14 cellular contexts compared by ENCODE assay signal in genomic region chr2:14558382-14558919, GRCh38.
"Had no signal": no experiment of that assay in that cellular context is flagged by ENCODE, and none has a peak within 500 bp of the region (broad histone marks: within the 10 kb centered on the region; RNA-seq: fewer than 3 reads in every experiment).

No MANE protein-coding gene starts in this region.

- H3K4me3 ChIP-seq: lung, upper lobe of right lung had no signal

- H3K4me3 Mint-ChIP-seq: activated CD8-positive, alpha-beta memory T cell treated with anti-CD3 and anti-CD28 coated beads, Interleukin-2, amount 10 ng/mL, durations not matched to agents 7 days and 5 days; activated naive CD8-positive, alpha-beta T cell treated with anti-CD3 and anti-CD28 coated beads for 36 hours; activated T-cell treated with anti-CD3 and anti-CD28 coated beads, Interleukin-2, amount 50 U/mL, for 24 hours; naive thymus-derived CD8-positive, alpha-beta T cell had no signal

- H3K27me3 Mint-ChIP-seq: activated CD8-positive, alpha-beta memory T cell treated with anti-CD3 and anti-CD28 coated beads, Interleukin-2, amount 10 ng/mL, durations not matched to agents 7 days and 5 days; activated naive CD8-positive, alpha-beta T cell treated with anti-CD3 and anti-CD28 coated beads for 36 hours; activated T-cell treated with anti-CD3 and anti-CD28 coated beads, Interleukin-2, amount 50 U/mL, for 24 hours had no signal

- H3K9me3 Mint-ChIP-seq: activated naive CD8-positive, alpha-beta T cell treated with anti-CD3 and anti-CD28 coated beads for 36 hours had no signal

- H3K9me3 ChIP-seq: upper lobe of right lung had no signal

- H3K36me3 Mint-ChIP-seq: activated CD8-positive, alpha-beta memory T cell treated with anti-CD3 and anti-CD28 coated beads, Interleukin-2, amount 10 ng/mL, durations not matched to agents 7 days and 5 days; activated naive CD8-positive, alpha-beta T cell treated with anti-CD3 and anti-CD28 coated beads for 36 hours; naive thymus-derived CD8-positive, alpha-beta T cell had no signal

- H3K27me3 ChIP-seq: upper lobe of right lung had no signal

- H3K27ac ChIP-seq: upper lobe of right lung had no signal

- H3K4me1 Mint-ChIP-seq: activated CD8-positive, alpha-beta memory T cell treated with anti-CD3 and anti-CD28 coated beads, Interleukin-2, amount 10 ng/mL, durations not matched to agents 7 days and 5 days; activated naive CD8-positive, alpha-beta T cell treated with anti-CD3 and anti-CD28 coated beads for 36 hours; naive thymus-derived CD8-positive, alpha-beta T cell had no signal

- DNase-seq: activated CD4-positive, alpha-beta T cell treated with anti-CD3 and anti-CD28 coated beads for 1 hour; activated CD4-positive, alpha-beta T cell treated with anti-CD3 and anti-CD28 coated beads, Interleukin-2, amount 50 U/mL, for 48 hours; activated CD8-positive, alpha-beta memory T cell treated with anti-CD3 and anti-CD28 coated beads, Interleukin-2, amount 10 ng/mL, durations not matched to agents 7 days and 5 days; activated effector memory CD4-positive, alpha-beta T cell treated with Interleukin-2 at 50 U/mL for 16 hours; activated naive CD8-positive, alpha-beta T cell treated with anti-CD3 and anti-CD28 coated beads for 36 hours; activated T-cell treated with anti-CD3 and anti-CD28 coated beads, Interleukin-2, amount 50 U/mL, for 24 hours; aorta; hippocampal formation; naive thymus-derived CD8-positive, alpha-beta T cell; right cardiac atrium; stimulated activated CD4-positive, alpha-beta T cell treated with anti-CD3 and anti-CD28 coated beads, Interleukin-1b, Interleukin-23, amount 100 ng/mL, for 48 hours; stimulated activated naive CD4-positive, alpha-beta T cell; upper lobe of right lung had no signal

- H3K36me3 ChIP-seq: upper lobe of right lung had no signal

- H3K27ac Mint-ChIP-seq: activated CD8-positive, alpha-beta memory T cell treated with anti-CD3 and anti-CD28 coated beads, Interleukin-2, amount 10 ng/mL, durations not matched to agents 7 days and 5 days; activated naive CD8-positive, alpha-beta T cell treated with anti-CD3 and anti-CD28 coated beads for 36 hours; activated T-cell treated with anti-CD3 and anti-CD28 coated beads, Interleukin-2, amount 50 U/mL, for 24 hours; naive thymus-derived CD8-positive, alpha-beta T cell had no signal

- ATAC-seq: activated CD8-positive, alpha-beta memory T cell treated with anti-CD3 and anti-CD28 coated beads, Interleukin-2, amount 10 ng/mL, durations not matched to agents 7 days and 5 days; naive thymus-derived CD8-positive, alpha-beta T cell; right cardiac atrium; upper lobe of right lung had no signal

- H3K4me1 ChIP-seq: upper lobe of right lung had no signal
